9 cellular contexts compared by ENCODE assay signal in genomic region chr9:95092321-95093072, GRCh38.
DNase-seq lines count a peak whose midpoint lies in the region; ATAC-seq and TF ChIP-seq lines count a peak whose summit lies in the region.
"Had no signal": no experiment of that assay in that cellular context is flagged by ENCODE, and none has a peak within 500 bp of the region (broad histone marks: within the 10 kb centered on the region; RNA-seq: fewer than 3 reads in every experiment).

No MANE protein-coding gene starts in this region.

- no peak for ATAC-seq in HG03280 (IDR thresholded peaks at IDR 0.05; ENCODE audit: unreplicated experiment)

- TF ChIP-seq CTCF in testis (IDR thresholded peaks at IDR 0.05) = no peak

- H3K27me3 ChIP-seq in stomach smooth muscle (ENCODE audit: control insufficient read depth in 1 of 2, insufficient read depth in 2 of 2, low read length in 2 of 2) (no peaks in the 10 kb centered on the region), testis (no peaks in the 10 kb centered on the region)

- peak overlapping the region in 1 of 2 donors; percentile 21 for H3K9ac ChIP-seq in stomach smooth muscle (ENCODE audit: low read length in 2 of 2)

- peaks cover 23 to 26% of the 10 kb centered on the region in 2 donors for H3K36me3 ChIP-seq in stomach smooth muscle (ENCODE audit: control insufficient read depth in 2 of 2, insufficient read depth in 2 of 2, low read length in 2 of 2)
- no peaks in the 10 kb centered on the region for H3K36me3 ChIP-seq in testis (ENCODE audit: low read depth, missing control alignments)

- intact Hi-C loops in testis (cut with DNase I; ENCODE audit: low total_unique reads) = no loop called here

- 59 to 60% methylated on average over 14 to 17 of the region's 18 CpGs for WGBS in testis, 2 donors

- H3K4me3 ChIP-seq in stomach smooth muscle (ENCODE audit: low read length in 2 of 2) (no peak overlapping the region), testis (no peak overlapping the region)

- TF ChIP-seq POLR2A in testis (IDR thresholded peaks at IDR 0.05) = no peak

- DNase-seq in HT1080 (ENCODE audit: low read depth) (peak; percentile 95), iris pigment epithelial cell (ENCODE audit: low read depth) (peak; percentile 73), testis (no peak), NCI-H187 (lab: John Stamatoyannopoulos, UW) (no peak), mucosa of gallbladder (ENCODE audit: low spot score) (no peak)
- DNase-seq: activated T-cell treated with anti-CD3 and anti-CD28 coated beads, Interleukin-2, amount 50 U/mL, for 4 hours had no signal

- H3K27ac ChIP-seq in angular gyrus (ENCODE audit: low read depth, low read length) (peak overlapping the region; percentile 67), stomach smooth muscle (ENCODE audit: low read length) (peak overlapping the region; percentile 77), testis (peak overlapping the region in 1 of 2 donors; percentile 81)

- H3K4me1 ChIP-seq in stomach smooth muscle (ENCODE audit: control insufficient read depth, insufficient read depth, low read length) (peaks cover 82% of the 10 kb centered on the region), testis (peaks cover 30% of the 10 kb centered on the region)

- H3K9me3 ChIP-seq in stomach smooth muscle (ENCODE audit: control insufficient read depth in 2 of 2, low read length in 2 of 2) (peaks cover 0 to 3% of the 10 kb centered on the region in 2 donors), testis (no peaks in the 10 kb centered on the region)

Comparison
In these comparisons a context has a peak if more than half of its experiments do, and no peak if none do; other contexts are left out.
1. DNase-seq: peak in HT1080 (single experiment) and iris pigment epithelial cell (single experiment); none in testis (single experiment), NCI-H187 (0 of 2) and mucosa of gallbladder (single experiment).